Comparison of ENCODE assay signal across 8 cellular contexts in genomic region chr3:170909129-170909903, GRCh38. TPM values are rescaled to one million over a fixed set of nuclear protein-coding genes. Genes with fewer than 3 reads are reported as not detected.
DNase-seq lines count a peak whose midpoint lies in the region; ATAC-seq and TF ChIP-seq lines count a peak whose summit lies in the region.

No MANE protein-coding gene starts in this region.

- intact Hi-C loops in HCT116 (cut with micrococcal nuclease) (no loop called here), spleen (cut with DNase I; ENCODE audit: low total_unique reads) (no loop called here)

- H3K4me2 ChIP-seq in HCT116 (ENCODE audit: low read length) = peak overlapping the region; percentile 89

- H3K4me1 Mint-ChIP-seq in glutamatergic neuron (ENCODE audit: low read depth, unreplicated experiment) = no peaks in the 10 kb centered on the region

- peak overlapping the region; percentile 52 for H3K4me3 Mint-ChIP-seq in glutamatergic neuron (ENCODE audit: unreplicated experiment)

- H3K9ac ChIP-seq in HCT116 (ENCODE audit: low read length) = no peak overlapping the region

- peaks cover 3% of the 10 kb centered on the region for H3K27me3 Mint-ChIP-seq in glutamatergic neuron (ENCODE audit: unreplicated experiment)

- CTCF ChIA-PET in HCT116 (lab: Charles Lee) = interaction anchor here (1.1 kb wide), 1 partner anchor 61 kb away, joined by 4 read pairs; no protein-coding TSS in a partner anchor

- no peaks in the 10 kb centered on the region for H4K20me1 ChIP-seq in HCT116 (ENCODE audit: insufficient read depth)

- WGBS in spleen, 5 donors = 82 to 91% (median 87%) methylated on average over 17 of the region's 17 CpGs

- peaks cover 8% of the 10 kb centered on the region for H3K36me3 Mint-ChIP-seq in glutamatergic neuron (ENCODE audit: unreplicated experiment)

- H3K79me2 ChIP-seq in HCT116 (ENCODE audit: insufficient read depth, low read length) = no peaks in the 10 kb centered on the region

- H3K27ac ChIP-seq in HCT116 (ENCODE audit: low read depth, low read length) (peak overlapping the region; percentile 51; the same call in 1 of the 2 replicates), spleen (peak overlapping the region; percentile 19 to 80 (median 61))

- TSS peak; percentile 93 for BruUV-seq in HCT116 (replicated peaks; lab: Mats Ljungman, UMichigan)

- H3K36me3 ChIP-seq in HCT116 (ENCODE audit: control insufficient read depth in 1 of 2, insufficient read depth in 2 of 2, low read length in 2 of 2) (no peaks in the 10 kb centered on the region), spleen (no peaks in the 10 kb centered on the region)

- DNase-seq in HCT116 (ENCODE audit: low read depth, low spot score) (no peak), SW480 (ENCODE audit: low spot score) (peak; percentile 92), glutamatergic neuron (no peak), spleen (no peak), NCI-H2081 (lab: John Stamatoyannopoulos, UW) (no peak)

- H3K4me1 ChIP-seq in HCT116 (ENCODE audit: control insufficient read depth in 1 of 2, insufficient read depth in 2 of 2, low read length in 2 of 2) (peaks cover 4 to 18% of the 10 kb centered on the region in 2 experiments; a peak in 3 of 4 replicates), spleen (peaks cover 8 to 25% (median 19%) of the 10 kb centered on the region in 6 donors)

- H3K9me2 ChIP-seq in HCT116 (ENCODE audit: insufficient read depth) = no peaks in the 10 kb centered on the region

- no peak overlapping the region for H3K27ac Mint-ChIP-seq in glutamatergic neuron (ENCODE audit: unreplicated experiment)

- RAD21 ChIA-PET in HCT116 (lab: Charles Lee; ENCODE audit: low non-redundant PET in 1 of 2, low total read pairs in 2 of 2, uncharacterized antibody in 2 of 2, unreplicated experiment in 2 of 2) = no interaction called here

- POLR2A ChIA-PET in HCT116 (lab: Charles Lee) = interaction anchor here (0.6 to 1.1 kb wide), 2 partner anchors 10 to 40 kb away, joined by 3 to 4 read pairs; partner anchors contain the start of gene RPL22L1

- peaks cover 10% of the 10 kb centered on the region for H3K9me3 Mint-ChIP-seq in glutamatergic neuron (ENCODE audit: unreplicated experiment)

- no peak overlapping the region for H2AFZ ChIP-seq in HCT116 (ENCODE audit: low read depth, low read length, poor library complexity, severe bottlenecking)

- TF ChIP-seq POLR2A in HCT116 (IDR thresholded peaks at IDR 0.05; ENCODE audit: borderline replicate concordance, extremely low read depth, insufficient read depth, insufficient read length) (no peak), spleen (IDR thresholded peaks at IDR 0.05) (no peak)

- TF ChIP-seq CTCF in HCT116 (IDR thresholded peaks at IDR 0.05 in 2 of 3, conservative IDR thresholded peaks at IDR 0.05 in 1 of 3; ENCODE audit: borderline replicate concordance in 1 of 3, insufficient read depth in 1 of 3, low read depth in 2 of 3, low read length in 2 of 3) (no peak), glutamatergic neuron (IDR thresholded peaks at IDR 0.05; ENCODE audit: partially characterized antibody, unreplicated experiment) (no peak), spleen (IDR thresholded peaks at IDR 0.05 in 8 of 11, conservative IDR thresholded peaks at IDR 0.05 in 3 of 11) (no peak)

- H3K4me3 ChIP-seq in HCT116 (replicated peaks in 1 of 2; ENCODE audit: low read depth in 1 of 2, low read length in 2 of 2) (peak overlapping the region in 1 of 2 experiments; percentile 80; a peak in 1 of 4 replicates), spleen (peak overlapping the region in 2 of 8 donors; percentile 57 to 82)

- no peaks in the 10 kb centered on the region for H3K27me3 ChIP-seq in HCT116 (ENCODE audit: insufficient read depth, low read length)
- H3K27me3 ChIP-seq in spleen (replicated peaks in 1 of 7) = peaks cover 0 to 15% (median 0%) of the 10 kb centered on the region in 7 donors

- H3K9me3 ChIP-seq in HCT116 (ENCODE audit: control insufficient read depth in 1 of 2, insufficient read depth in 1 of 2, low read depth in 1 of 2, low read length in 2 of 2) = no peaks in the 10 kb centered on the region; a peak in 1 of 4 replicates
- H3K9me3 ChIP-seq in spleen = peaks cover 3 to 36% (median 27%) of the 10 kb centered on the region in 8 donors

- ATAC-seq in HCT116 (no peak), HG03097 (IDR thresholded peaks at IDR 0.05; ENCODE audit: low FRiP score, unreplicated experiment) (no peak), GM18873 (IDR thresholded peaks at IDR 0.05; ENCODE audit: low FRiP score, unreplicated experiment) (no peak), GM21528 (IDR thresholded peaks at IDR 0.05; ENCODE audit: low FRiP score, unreplicated experiment) (no peak)

- TF ChIP-seq RAD21 in HCT116 (IDR thresholded peaks at IDR 0.05; ENCODE audit: low read depth) = no peak

TF ChIP-seq in HCT116, 20 proteins besides CTCF, POLR2A, EP300 and RAD21:
- TF ChIP-seq CBX3 (IDR thresholded peaks at IDR 0.05; ENCODE audit: low read depth) = 0 out of 2 replicates have a peak, but pooled peaks have one; percentile 16
- peak; percentile 53; the same call in 1 of the 2 replicates for TF ChIP-seq CEBPB (IDR thresholded peaks at IDR 0.05; ENCODE audit: low read depth)
- no peak for TF ChIP-seq TCF7L2 (IDR thresholded peaks at IDR 0.05; ENCODE audit: borderline replicate concordance, extremely low read depth, insufficient read depth, insufficient read length)
- no peak for TF ChIP-seq ZFX (IDR thresholded peaks at IDR 0.05)
- peak; percentile 10; the same call in 1 of the 2 replicates for TF ChIP-seq FOSL1 (IDR thresholded peaks at IDR 0.05; ENCODE audit: low read depth)
- TF ChIP-seq ZNF274 (IDR thresholded peaks at IDR 0.05; ENCODE audit: low read depth, low read length) = no peak
- TF ChIP-seq JUND (IDR thresholded peaks at IDR 0.05) = no peak
- TF ChIP-seq EZH2phosphoT487 (IDR thresholded peaks at IDR 0.05; ENCODE audit: borderline replicate concordance) = no peak
- TF ChIP-seq SIN3A (IDR thresholded peaks at IDR 0.05; ENCODE audit: low read depth) = no peak
- no peak for TF ChIP-seq YY1 (IDR thresholded peaks at IDR 0.05; ENCODE audit: extremely low read depth, insufficient replicate concordance, low read depth, low read length)
- TF ChIP-seq EZH2 (IDR thresholded peaks at IDR 0.05) = no peak
- TF ChIP-seq ATF3 (IDR thresholded peaks at IDR 0.05) = no peak
- no peak for TF ChIP-seq ZBTB33 (IDR thresholded peaks at IDR 0.05; ENCODE audit: extremely low read depth, insufficient replicate concordance, low read length)
- TF ChIP-seq POLR2AphosphoS5 (IDR thresholded peaks at IDR 0.05; ENCODE audit: low read depth, low read length) = no peak
- no peak for TF ChIP-seq MAX (IDR thresholded peaks at IDR 0.05)

RNA-seq across cellular contexts. Expression of gene EIF5A2, which starts 0.9 kb away (rescaled TPM):
- 19.4 TPM for total RNA-seq in HCT116 (2021; ENCODE audit: unreplicated experiment)
- polyA plus RNA-seq in HCT116 (2012) = 9.3 and 10.5 TPM in 2 replicates
- 10.2 TPM for total RNA-seq in glutamatergic neuron (ENCODE audit: unreplicated experiment)
- 1 to 10 TPM; 2.0 to 7.4 (median 4.9) TPM for total RNA-seq in spleen
- 1 to 10 TPM in 2 of 3 donors, under 1 TPM in 1; 0.78 to 1.3 (median 1.2) TPM for polyA plus RNA-seq in spleen

RNA-seq across cellular contexts. Expression of gene RPL22L1, which starts 39.3 kb away (rescaled TPM):
- total RNA-seq in HCT116 (2021; ENCODE audit: unreplicated experiment) (492 TPM), glutamatergic neuron (ENCODE audit: unreplicated experiment) (10.8 TPM), spleen (100 to 1,000 TPM in 2 of 7 donors, 10 to 100 TPM in 5; 50.6 to 154 (median 71.7) TPM)
- polyA plus RNA-seq in HCT116 (2012) = 150 and 215 TPM in 2 replicates
- 100 to 1,000 TPM; 378 to 419 (median 399) TPM for polyA plus RNA-seq in spleen
